Comparison of ENCODE assay signal across 8 cellular contexts in the genomic region with DNA sequence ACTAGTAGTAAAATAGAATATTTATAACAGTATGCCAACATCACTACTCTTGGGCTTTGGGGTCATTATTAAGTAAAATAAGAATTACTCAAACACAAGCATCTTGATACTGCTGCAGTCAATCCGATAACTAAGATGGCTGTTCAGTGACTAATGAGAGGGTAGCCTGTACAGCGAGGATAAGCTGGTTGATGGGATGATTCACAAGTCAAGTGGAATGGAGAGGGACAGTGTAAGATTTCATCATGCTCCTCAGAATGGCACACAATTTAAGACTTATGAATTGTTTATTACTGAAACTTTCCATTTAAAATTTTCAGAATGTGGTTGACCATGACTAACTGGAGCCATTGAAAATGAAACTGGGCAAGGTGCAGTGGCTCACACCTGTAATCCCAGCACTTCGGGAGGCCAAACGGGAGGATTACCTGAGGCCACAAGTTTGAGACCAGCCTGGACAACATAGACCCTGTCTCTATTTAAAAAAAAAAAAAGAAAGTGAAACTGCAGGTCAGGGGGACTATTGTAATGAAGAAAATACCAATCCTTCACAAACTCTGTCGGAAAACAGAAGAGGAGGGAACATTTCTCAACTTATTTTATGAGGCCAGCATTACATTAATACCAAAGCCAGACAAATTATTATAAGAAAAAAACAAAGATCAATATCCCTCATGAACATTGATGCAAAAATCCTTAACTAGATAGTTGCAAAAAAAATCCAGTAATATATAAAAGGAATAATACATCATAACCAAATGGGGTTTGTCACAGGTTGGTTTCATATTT. TPM values are rescaled to one million over a fixed set of nuclear protein-coding genes. Genes with fewer than 3 reads are reported as not detected.
DNase-seq lines count a peak whose midpoint lies in the region; ATAC-seq lines count a peak whose summit lies in the region.

No MANE protein-coding gene starts in this region.

- H3K36me3 Mint-ChIP-seq in activated CD4-positive, alpha-beta memory T cell treated with anti-CD3 and anti-CD28 coated beads for 36 hours = peaks cover 9% of the 10 kb centered on the region

- peak overlapping the region; percentile 52 for H3K27ac Mint-ChIP-seq in activated CD4-positive, alpha-beta memory T cell treated with anti-CD3 and anti-CD28 coated beads for 36 hours

- POLR2A ChIA-PET in activated CD4-positive, alpha-beta memory T cell treated with anti-CD3 and anti-CD28 coated beads for 36 hours (lab: Charles Lee) = interaction anchor here (1.3 kb wide), 1 partner anchor 11 kb away, joined by 14 read pairs; a partner anchor contains a TSS

- CTCF ChIA-PET in activated CD4-positive, alpha-beta memory T cell treated with anti-CD3 and anti-CD28 coated beads for 36 hours (lab: Charles Lee) = no interaction called here

- no peak overlapping the region for H3K4me3 Mint-ChIP-seq in activated CD4-positive, alpha-beta memory T cell treated with anti-CD3 and anti-CD28 coated beads for 36 hours

- DNase-seq in activated CD4-positive, alpha-beta memory T cell treated with anti-CD3 and anti-CD28 coated beads for 36 hours = peak; percentile 50
- DNase-seq in myocyte (ENCODE audit: low read depth) (peak; percentile 91), NCI-H146 (lab: John Stamatoyannopoulos, UW) (no peak), NCI-H1417 treated with DMSO at 0.1 percent for 48 hours (lab: John Stamatoyannopoulos, UW) (no peak), cardiac septum (ENCODE audit: low spot score) (no peak)

- peaks cover 56% of the 10 kb centered on the region for H3K4me1 Mint-ChIP-seq in activated CD4-positive, alpha-beta memory T cell treated with anti-CD3 and anti-CD28 coated beads for 36 hours (ENCODE audit: low read depth)

- H3K27me3 Mint-ChIP-seq in activated CD4-positive, alpha-beta memory T cell treated with anti-CD3 and anti-CD28 coated beads for 36 hours = no peaks in the 10 kb centered on the region

- intact Hi-C loops in activated CD4-positive, alpha-beta memory T cell treated with anti-CD3 and anti-CD28 coated beads for 36 hours (cut with micrococcal nuclease) = loop anchor here (1.0 to 2.0 kb wide), 4 partner anchors 10 to 34 kb away; a partner anchor contains a TSS
- intact Hi-C loops in cardiac septum (cut with DNase I) = no loop called here

- H3K9me3 Mint-ChIP-seq in activated CD4-positive, alpha-beta memory T cell treated with anti-CD3 and anti-CD28 coated beads for 36 hours = no peaks in the 10 kb centered on the region

- ATAC-seq in GM18520 (IDR thresholded peaks at IDR 0.05; ENCODE audit: unreplicated experiment) (peak; percentile 47), HG03066 (IDR thresholded peaks at IDR 0.05; ENCODE audit: low read depth, unreplicated experiment) (peak; percentile 55), HG02840 (IDR thresholded peaks at IDR 0.05; ENCODE audit: low FRiP score, unreplicated experiment) (no peak)

RNA-seq across cellular contexts. Expression of a gene that starts 11.2 kb away (rescaled TPM):
- 10 to 100 TPM; 39.6 to 44.2 TPM for total RNA-seq in activated CD4-positive, alpha-beta memory T cell treated with anti-CD3 and anti-CD28 coated beads for 36 hours
- total RNA-seq in myocyte = 44.4 and 50.8 TPM in 2 replicates
- polyA plus RNA-seq in myocyte (2012) = 19.0 TPM
- total RNA-seq in cardiac septum = 12.5 TPM

RNA-seq across cellular contexts. Expression of a gene that starts 16.3 kb away (rescaled TPM):
- 100 to 1,000 TPM; 111 to 120 TPM for total RNA-seq in activated CD4-positive, alpha-beta memory T cell treated with anti-CD3 and anti-CD28 coated beads for 36 hours
- total RNA-seq in myocyte (26.3 and 27.5 TPM in 2 replicates), cardiac septum (31.1 TPM)
- polyA plus RNA-seq in myocyte (2012) = 38.5 TPM

Comparison
In these comparisons a context has a peak if more than half of its experiments do, and no peak if none do; other contexts are left out.
1. DNase-seq: peak in activated CD4-positive, alpha-beta memory T cell treated with anti-CD3 and anti-CD28 coated beads for 36 hours (single experiment) and myocyte (single experiment); none in NCI-H146 (single experiment), NCI-H1417 treated with DMSO at 0.1 percent for 48 hours (single experiment) and cardiac septum (single experiment).